In the genomic region with DNA sequence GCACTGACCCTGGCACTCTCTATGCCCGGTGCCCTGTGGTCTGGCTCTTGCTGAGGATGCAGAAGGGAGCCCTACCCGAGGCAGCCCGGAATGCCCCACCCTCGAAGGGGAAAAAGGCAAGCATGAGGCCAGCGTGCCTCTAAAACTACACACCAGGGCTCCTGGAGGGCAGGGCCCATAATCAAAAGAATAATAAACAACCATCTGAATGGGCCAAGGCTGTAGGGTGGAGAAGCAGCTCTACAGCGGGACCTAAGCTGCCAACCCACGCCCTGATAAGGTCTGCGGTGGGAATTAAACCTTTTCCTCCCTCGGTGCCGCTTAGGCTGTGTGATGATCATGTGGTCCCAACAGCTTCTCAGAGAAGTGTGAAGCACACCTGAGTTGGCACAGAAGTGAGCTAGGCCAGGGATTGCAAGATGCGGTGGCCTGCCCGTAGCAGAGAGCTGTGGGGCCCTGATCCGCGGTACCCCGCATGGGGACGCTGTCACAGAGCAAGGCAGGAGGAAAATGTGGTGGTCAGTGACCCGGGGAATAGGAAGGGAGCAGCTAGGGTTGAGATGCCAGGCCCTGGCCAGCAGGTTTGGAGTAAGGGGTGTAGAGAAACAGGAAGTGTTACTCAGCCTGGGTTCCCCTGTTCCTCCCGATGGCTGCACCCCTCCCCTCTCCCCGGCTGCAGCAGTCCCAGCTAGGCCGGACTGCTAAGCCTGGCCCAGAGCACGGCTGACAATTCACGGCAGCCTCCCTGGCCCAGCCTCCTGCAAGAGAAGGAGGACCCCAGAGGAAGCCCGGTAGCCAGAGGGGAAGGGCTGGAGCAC, we compare ENCODE assay signal across 9 cellular contexts. TPM values are rescaled to one million over a fixed set of nuclear protein-coding genes. Genes with fewer than 3 reads are reported as not detected.
DNase-seq lines count a peak whose midpoint lies in the region; ATAC-seq and TF ChIP-seq lines count a peak whose summit lies in the region.
"Had no signal": no experiment of that assay in that cellular context is flagged by ENCODE, and none has a peak within 500 bp of the region (broad histone marks: within the 10 kb centered on the region; RNA-seq: fewer than 3 reads in every experiment).

No MANE protein-coding gene starts in this region.

- H3K27me3 ChIP-seq in Loucy (ENCODE audit: insufficient read depth, low read length, poor library complexity, severe bottlenecking) = no peaks in the 10 kb centered on the region

- H3F3A ChIP-seq in Loucy (ENCODE audit: low read depth) = peaks cover 13% of the 10 kb centered on the region

- peak overlapping the region; percentile 78 for H3K4me2 ChIP-seq in Loucy (ENCODE audit: low read depth, low read length, poor library complexity, severe bottlenecking)

- peak overlapping the region; percentile 80 for H3K9ac ChIP-seq in Loucy (ENCODE audit: low read depth, low read length, poor library complexity, severe bottlenecking)

- H3K9me2 ChIP-seq in Loucy (replicated peaks; ENCODE audit: low read depth, low read length) = no peaks in the 10 kb centered on the region

- H2AFZ ChIP-seq in Loucy (ENCODE audit: low read length) = peak overlapping the region; percentile 34; the same call in 1 of the 2 replicates

- ATAC-seq in GM18502 (IDR thresholded peaks at IDR 0.05; ENCODE audit: poor library complexity, unreplicated experiment) = peak; percentile 10
- no peak for ATAC-seq in HG02763 (IDR thresholded peaks at IDR 0.05; ENCODE audit: unreplicated experiment)

- H4K20me1 ChIP-seq in Loucy (ENCODE audit: insufficient read depth, low read length, poor library complexity, severe bottlenecking) = peaks cover 7% of the 10 kb centered on the region

- TF ChIP-seq CTCF in Loucy (conservative IDR thresholded peaks at IDR 0.05; ENCODE audit: low read length) = no peak

- H3K4me3 ChIP-seq in Loucy (ENCODE audit: low read length, poor library complexity, severe bottlenecking) (peak overlapping the region; percentile 70), skin epidermis (peak overlapping the region in 1 of 7 experiments; percentile 5)

- intact Hi-C loops in posterior vena cava (cut with DNase I) = no loop called here

- H3K9me3 ChIP-seq in Loucy (ENCODE audit: insufficient read depth, low read depth, low read length) = no peaks in the 10 kb centered on the region

- H3K36me3 ChIP-seq in Loucy (ENCODE audit: insufficient read depth, low read length) = no peaks in the 10 kb centered on the region; the same call in none of the 2 replicates

- H3K27ac ChIP-seq in cingulate gyrus (ENCODE audit: low read depth, low read length) = peak overlapping the region; percentile 23
- H3K27ac ChIP-seq in skin epidermis = peak overlapping the region in 19 of 21 experiments; percentile 1 to 84 (median 71)

- DNase-seq in posterior vena cava (ENCODE audit: low spot score) (no peak), SHP77 (lab: John Stamatoyannopoulos, UW) (no peak), DMS153 (lab: John Stamatoyannopoulos, UW) (no peak)
- DNase-seq: MM.1S had no signal

- peaks cover 70% of the 10 kb centered on the region for H3K4me1 ChIP-seq in Loucy (ENCODE audit: insufficient read depth, low read length, poor library complexity, severe bottlenecking)

- H3K79me2 ChIP-seq in Loucy (ENCODE audit: insufficient read depth, low read length) = peaks cover 45% of the 10 kb centered on the region

RNA-seq across cellular contexts. Expression of gene C15orf62, which starts 1.1 kb away (rescaled TPM):
- under 1 TPM; 0.10 to 0.28 TPM for total RNA-seq in posterior vena cava

RNA-seq across cellular contexts. Expression of gene GCHFR, which starts 4.8 kb away (rescaled TPM):
- total RNA-seq in posterior vena cava = 1 to 10 TPM; 7.1 to 8.9 TPM

RNA-seq across cellular contexts. Expression of gene RMDN3, which starts 13.6 kb away (rescaled TPM):
- total RNA-seq in posterior vena cava = 10 to 100 TPM; 22.3 to 23.6 TPM

RNA-seq across cellular contexts. Expression of gene ZFYVE19, which starts 38.2 kb away (rescaled TPM):
- 1 to 10 TPM; 8.3 to 8.6 TPM for total RNA-seq in posterior vena cava

RNA-seq across cellular contexts. Expression of gene DNAJC17, which starts 38.6 kb away (rescaled TPM):
- 10 to 100 TPM; 18.3 to 22.9 TPM for total RNA-seq in posterior vena cava
